Comparison of ENCODE assay signal across 10 cellular contexts in the genomic region with DNA sequence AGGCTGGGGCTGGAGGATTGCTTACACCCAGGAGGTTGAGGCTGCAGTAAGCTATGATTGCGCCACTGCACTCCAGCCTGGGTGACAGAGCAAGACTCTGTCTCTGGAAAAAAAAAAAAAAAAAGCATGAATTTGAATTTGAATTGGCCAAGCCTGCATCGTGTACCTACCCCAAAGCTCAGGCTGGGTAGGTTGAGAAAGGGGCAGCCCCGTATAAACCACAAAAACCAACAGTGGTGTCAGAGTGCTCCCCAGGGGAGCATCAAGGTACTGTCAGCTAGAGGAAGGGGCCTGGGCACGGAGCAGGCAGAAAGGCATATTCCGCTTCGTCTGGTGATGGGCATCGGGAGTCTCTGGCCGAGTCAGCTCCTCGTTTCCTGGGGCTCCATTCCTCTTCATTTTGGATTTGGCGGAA. TPM values are rescaled to one million over a fixed set of nuclear protein-coding genes. Genes with fewer than 3 reads are reported as not detected.
DNase-seq lines count a peak whose midpoint lies in the region; ATAC-seq and TF ChIP-seq lines count a peak whose summit lies in the region.
"Had no signal": no experiment of that assay in that cellular context is flagged by ENCODE, and none has a peak within 500 bp of the region (broad histone marks: within the 10 kb centered on the region; RNA-seq: fewer than 3 reads in every experiment).

No MANE protein-coding gene starts in this region.

- H3K9me3 ChIP-seq in OCI-LY1 (ENCODE audit: low read length) (no peaks in the 10 kb centered on the region), transverse colon (no peaks in the 10 kb centered on the region), aorta (ENCODE audit: control insufficient read depth, low read length) (no peaks in the 10 kb centered on the region)
- H3K9me3 ChIP-seq: right atrium auricular region, upper lobe of right lung had no signal

- peaks cover 7% of the 10 kb centered on the region for H3K4me1 Mint-ChIP-seq in activated naive CD8-positive, alpha-beta T cell treated with anti-CD3 and anti-CD28 coated beads, Interleukin-2, amount 50 U/mL, for 24 hours

- WGBS in transverse colon (ENCODE audit: low coverage in 1 of 2), 2 donors: 60 to 69% methylated on average over 3 to 10 of the region's 10 CpGs
- WGBS in aorta, 2 donors: 61 to 72% methylated on average over 10 of the region's 10 CpGs

- no peaks in the 10 kb centered on the region for H3K79me2 ChIP-seq in OCI-LY1 (ENCODE audit: insufficient read depth, low read length)

- H3K27ac ChIP-seq in OCI-LY1 (ENCODE audit: low read depth, low read length, poor library complexity, severe bottlenecking) (no peak overlapping the region), transverse colon (no peak overlapping the region), aorta (ENCODE audit: low read depth in 1 of 2, low read length in 2 of 2) (no peak overlapping the region)
- H3K27ac ChIP-seq: right atrium auricular region, upper lobe of right lung had no signal

- TF ChIP-seq CTCF in OCI-LY1 (IDR thresholded peaks at IDR 0.05; ENCODE audit: low read length) (peak; percentile 19), transverse colon (IDR thresholded peaks at IDR 0.05) (no peak)

- no peak overlapping the region for H3K9ac ChIP-seq in OCI-LY1 (ENCODE audit: low read length)

- peaks cover 3% of the 10 kb centered on the region for H3K27me3 Mint-ChIP-seq in activated naive CD8-positive, alpha-beta T cell treated with anti-CD3 and anti-CD28 coated beads, Interleukin-2, amount 50 U/mL, for 24 hours

- TF ChIP-seq EP300 in transverse colon (IDR thresholded peaks at IDR 0.05; ENCODE audit: low read depth): no peak

- in situ Hi-C loops in transverse colon (cut with MboI; ENCODE audit: low pct_ligation_motif_present in 1 of 4, low pct_unique_long_range_greater_than_20kb in 1 of 4, low sequenced_read_pairs in 3 of 4): loop anchor here in 2 of 4 donors (25.0 kb wide), 1 partner anchor 175 kb away; no protein-coding TSS in a partner anchor

- peak; percentile 67 for DNase-seq in activated CD8-positive, alpha-beta memory T cell treated with anti-CD3 and anti-CD28 coated beads for 24 hours
- no peak for DNase-seq in activated CD8-positive, alpha-beta memory T cell treated with anti-CD3 and anti-CD28 coated beads, Interleukin-2, amount 50 U/mL, for 48 hours
- DNase-seq in activated naive CD8-positive, alpha-beta T cell treated with anti-CD3 and anti-CD28 coated beads, Interleukin-2, amount 50 U/mL, for 24 hours: peak; percentile 49
- DNase-seq in transverse colon: no peak
- no peak for DNase-seq in aorta
- no peak for DNase-seq in NCI-H187 treated with DMSO at 0.1 percent for 48 hours (lab: John Stamatoyannopoulos, UW)
- no peak for DNase-seq in mesenteric fat pad (ENCODE audit: low spot score)
- DNase-seq: upper lobe of right lung had no signal

- no peaks in the 10 kb centered on the region for H3F3A ChIP-seq in OCI-LY1 (ENCODE audit: insufficient read depth, low read length)

- H3K36me3 ChIP-seq in OCI-LY1 (ENCODE audit: insufficient read depth, low read length): no peaks in the 10 kb centered on the region
- H3K36me3 ChIP-seq in transverse colon: no peaks in the 10 kb centered on the region
- no peaks in the 10 kb centered on the region for H3K36me3 ChIP-seq in aorta (ENCODE audit: control insufficient read depth in 1 of 2, insufficient read depth in 2 of 2, low read length in 1 of 2)
- H3K36me3 ChIP-seq: right atrium auricular region, upper lobe of right lung had no signal

- H3K4me2 ChIP-seq in OCI-LY1 (ENCODE audit: low read length): no peak overlapping the region

- intact Hi-C loops in transverse colon (cut with DNase I; ENCODE audit: low total_unique reads): no loop called here
- intact Hi-C loops in aorta (cut with DNase I): no loop called here

- H3K36me3 Mint-ChIP-seq in activated naive CD8-positive, alpha-beta T cell treated with anti-CD3 and anti-CD28 coated beads, Interleukin-2, amount 50 U/mL, for 24 hours (ENCODE audit: low read depth): no peaks in the 10 kb centered on the region

- no peaks in the 10 kb centered on the region for H3K4me1 ChIP-seq in OCI-LY1 (ENCODE audit: insufficient read depth, low read length, severe bottlenecking)
- H3K4me1 ChIP-seq in transverse colon: no peaks in the 10 kb centered on the region
- no peaks in the 10 kb centered on the region for H3K4me1 ChIP-seq in aorta (ENCODE audit: control insufficient read depth in 1 of 2, insufficient read depth in 2 of 2, low read length in 2 of 2)
- H3K4me1 ChIP-seq: right atrium auricular region, upper lobe of right lung had no signal

- H3K4me3 ChIP-seq in OCI-LY1 (ENCODE audit: low read depth, low read length, poor library complexity, severe bottlenecking) (no peak overlapping the region), transverse colon (no peak overlapping the region), aorta (ENCODE audit: low read length in 2 of 2) (no peak overlapping the region)
- H3K4me3 ChIP-seq: right atrium auricular region, upper lobe of right lung had no signal

- no peak overlapping the region for H2AFZ ChIP-seq in OCI-LY1 (ENCODE audit: low read length)

- H3K27ac Mint-ChIP-seq in activated naive CD8-positive, alpha-beta T cell treated with anti-CD3 and anti-CD28 coated beads, Interleukin-2, amount 50 U/mL, for 24 hours: no peak overlapping the region

- no peak for TF ChIP-seq POLR2A in transverse colon (IDR thresholded peaks at IDR 0.05)

- H3K9me2 ChIP-seq in OCI-LY1 (ENCODE audit: low read depth, low read length): no peaks in the 10 kb centered on the region

- no peak overlapping the region for H3K4me3 Mint-ChIP-seq in activated naive CD8-positive, alpha-beta T cell treated with anti-CD3 and anti-CD28 coated beads, Interleukin-2, amount 50 U/mL, for 24 hours

- H3K27me3 ChIP-seq in OCI-LY1 (ENCODE audit: insufficient read depth, low read length) (no peaks in the 10 kb centered on the region; the same call in 1 of the 2 replicates), transverse colon (no peaks in the 10 kb centered on the region), aorta (ENCODE audit: control insufficient read depth in 1 of 2, insufficient read depth in 2 of 2, low read length in 1 of 2) (no peaks in the 10 kb centered on the region)
- H3K27me3 ChIP-seq: right atrium auricular region, upper lobe of right lung had no signal

- peak; percentile 96 for ATAC-seq in activated naive CD8-positive, alpha-beta T cell treated with anti-CD3 and anti-CD28 coated beads, Interleukin-2, amount 50 U/mL, for 24 hours
- ATAC-seq in aorta (ENCODE audit: low FRiP score): no peak
- ATAC-seq: upper lobe of right lung had no signal

- no peaks in the 10 kb centered on the region for H4K20me1 ChIP-seq in OCI-LY1 (ENCODE audit: insufficient read depth, low read length)

- H3K9me3 Mint-ChIP-seq in activated naive CD8-positive, alpha-beta T cell treated with anti-CD3 and anti-CD28 coated beads, Interleukin-2, amount 50 U/mL, for 24 hours: no peaks in the 10 kb centered on the region

RNA-seq across cellular contexts. Expression of a gene that starts 40.9 kb away (rescaled TPM):
- total RNA-seq in transverse colon: 10 to 100 TPM; 23.0 to 39.6 (median 33.9) TPM
- 1 to 10 TPM; 6.1 to 7.7 TPM for total RNA-seq in aorta
- polyA plus RNA-seq in aorta: 1 to 10 TPM; 2.0 to 2.4 TPM
- total RNA-seq in mesenteric fat pad: 10.4 TPM

Comparison
In these comparisons a context has a peak if more than half of its experiments do, and no peak if none do; other contexts are left out.
1. DNase-seq: peak in activated CD8-positive, alpha-beta memory T cell treated with anti-CD3 and anti-CD28 coated beads for 24 hours (single experiment) and activated naive CD8-positive, alpha-beta T cell treated with anti-CD3 and anti-CD28 coated beads, Interleukin-2, amount 50 U/mL, for 24 hours (single experiment); none in activated CD8-positive, alpha-beta memory T cell treated with anti-CD3 and anti-CD28 coated beads, Interleukin-2, amount 50 U/mL, for 48 hours (single experiment), transverse colon (single experiment), aorta (0 of 2), NCI-H187 treated with DMSO at 0.1 percent for 48 hours (single experiment) and mesenteric fat pad (single experiment).